In the genomic region with DNA sequence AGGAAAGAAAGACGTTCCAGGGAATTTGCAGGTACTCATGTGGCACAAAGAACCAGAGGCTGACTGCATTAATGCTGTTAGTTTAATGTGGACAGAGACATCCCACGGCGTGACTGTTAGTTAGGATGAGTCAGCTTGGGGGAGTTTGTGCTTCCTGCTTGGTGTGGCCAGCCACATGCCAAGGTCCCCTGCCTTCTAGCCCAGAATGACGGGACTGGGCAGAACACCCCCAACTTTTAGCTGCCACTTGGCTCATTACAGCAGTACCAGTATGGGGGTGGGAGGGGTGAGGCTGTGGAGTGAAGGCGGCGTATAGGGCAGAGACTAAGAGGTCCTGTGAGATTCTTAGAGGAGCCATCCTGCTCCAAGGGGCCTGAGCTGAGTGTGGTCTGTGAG, we compare ENCODE assay signal across 1 cellular context.
TF ChIP-seq lines count a peak whose summit lies in the region.

No MANE protein-coding gene starts in this region.

TF ChIP-seq in SK-N-SH, 30 proteins besides CTCF, POLR2A, EP300 and RAD21 (continued from another document):
- TF ChIP-seq, protein P1, sequence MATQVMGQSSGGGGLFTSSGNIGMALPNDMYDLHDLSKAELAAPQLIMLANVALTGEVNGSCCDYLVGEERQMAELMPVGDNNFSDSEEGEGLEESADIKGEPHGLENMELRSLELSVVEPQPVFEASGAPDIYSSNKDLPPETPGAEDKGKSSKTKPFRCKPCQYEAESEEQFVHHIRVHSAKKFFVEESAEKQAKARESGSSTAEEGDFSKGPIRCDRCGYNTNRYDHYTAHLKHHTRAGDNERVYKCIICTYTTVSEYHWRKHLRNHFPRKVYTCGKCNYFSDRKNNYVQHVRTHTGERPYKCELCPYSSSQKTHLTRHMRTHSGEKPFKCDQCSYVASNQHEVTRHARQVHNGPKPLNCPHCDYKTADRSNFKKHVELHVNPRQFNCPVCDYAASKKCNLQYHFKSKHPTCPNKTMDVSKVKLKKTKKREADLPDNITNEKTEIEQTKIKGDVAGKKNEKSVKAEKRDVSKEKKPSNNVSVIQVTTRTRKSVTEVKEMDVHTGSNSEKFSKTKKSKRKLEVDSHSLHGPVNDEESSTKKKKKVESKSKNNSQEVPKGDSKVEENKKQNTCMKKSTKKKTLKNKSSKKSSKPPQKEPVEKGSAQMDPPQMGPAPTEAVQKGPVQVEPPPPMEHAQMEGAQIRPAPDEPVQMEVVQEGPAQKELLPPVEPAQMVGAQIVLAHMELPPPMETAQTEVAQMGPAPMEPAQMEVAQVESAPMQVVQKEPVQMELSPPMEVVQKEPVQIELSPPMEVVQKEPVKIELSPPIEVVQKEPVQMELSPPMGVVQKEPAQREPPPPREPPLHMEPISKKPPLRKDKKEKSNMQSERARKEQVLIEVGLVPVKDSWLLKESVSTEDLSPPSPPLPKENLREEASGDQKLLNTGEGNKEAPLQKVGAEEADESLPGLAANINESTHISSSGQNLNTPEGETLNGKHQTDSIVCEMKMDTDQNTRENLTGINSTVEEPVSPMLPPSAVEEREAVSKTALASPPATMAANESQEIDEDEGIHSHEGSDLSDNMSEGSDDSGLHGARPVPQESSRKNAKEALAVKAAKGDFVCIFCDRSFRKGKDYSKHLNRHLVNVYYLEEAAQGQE (IDR thresholded peaks at IDR 0.05; ENCODE audit: low read depth, low read length): peak; percentile 67; the same call in 1 of the 2 replicates
- TF ChIP-seq TEAD4 (IDR thresholded peaks at IDR 0.05; ENCODE audit: borderline replicate concordance, insufficient read depth) (no peak), MEF2A (IDR thresholded peaks at IDR 0.05; ENCODE audit: borderline replicate concordance, low read depth) (no peak), FOSL2 (IDR thresholded peaks at IDR 0.05; ENCODE audit: borderline replicate concordance, low read depth) (peak; percentile 69; the same call in 1 of the 2 replicates), MXI1 (IDR thresholded peaks at IDR 0.05; ENCODE audit: low read depth, low read length) (no peak), NFIC (IDR thresholded peaks at IDR 0.05; ENCODE audit: borderline replicate concordance) (no peak), POLR2AphosphoS5 (IDR thresholded peaks at IDR 0.05; ENCODE audit: low read depth, low read length) (no peak), ELF1 (IDR thresholded peaks at IDR 0.05) (no peak), RFX5 (IDR thresholded peaks at IDR 0.05; ENCODE audit: low read length) (no peak), CHD2 (IDR thresholded peaks at IDR 0.05; ENCODE audit: low read length, partially characterized antibody) (no peak), GABPA (IDR thresholded peaks at IDR 0.05; ENCODE audit: low read depth) (no peak), SMC3 (IDR thresholded peaks at IDR 0.05; ENCODE audit: low read depth, low read length) (no peak), SIN3A (IDR thresholded peaks at IDR 0.05; ENCODE audit: borderline replicate concordance, low read depth, low read length) (no peak), YY1 (IDR thresholded peaks at IDR 0.05; ENCODE audit: low read depth) (no peak), GATA2 (CRISPR knock-in tag; IDR thresholded peaks at IDR 0.05) (no peak), JUND (IDR thresholded peaks at IDR 0.05) (peak; percentile 66; the same call in 1 of the 2 replicates), TAF1 (IDR thresholded peaks at IDR 0.05; ENCODE audit: borderline replicate concordance, low read depth, low read length) (no peak), FOXM1 (IDR thresholded peaks at IDR 0.05; ENCODE audit: low read depth) (no peak)
- TF ChIP-seq, protein P2, sequence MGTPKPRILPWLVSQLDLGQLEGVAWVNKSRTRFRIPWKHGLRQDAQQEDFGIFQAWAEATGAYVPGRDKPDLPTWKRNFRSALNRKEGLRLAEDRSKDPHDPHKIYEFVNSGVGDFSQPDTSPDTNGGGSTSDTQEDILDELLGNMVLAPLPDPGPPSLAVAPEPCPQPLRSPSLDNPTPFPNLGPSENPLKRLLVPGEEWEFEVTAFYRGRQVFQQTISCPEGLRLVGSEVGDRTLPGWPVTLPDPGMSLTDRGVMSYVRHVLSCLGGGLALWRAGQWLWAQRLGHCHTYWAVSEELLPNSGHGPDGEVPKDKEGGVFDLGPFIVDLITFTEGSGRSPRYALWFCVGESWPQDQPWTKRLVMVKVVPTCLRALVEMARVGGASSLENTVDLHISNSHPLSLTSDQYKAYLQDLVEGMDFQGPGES (IDR thresholded peaks at IDR 0.05; ENCODE audit: low read depth, low read length): no peak
- TF ChIP-seq, protein P3, sequence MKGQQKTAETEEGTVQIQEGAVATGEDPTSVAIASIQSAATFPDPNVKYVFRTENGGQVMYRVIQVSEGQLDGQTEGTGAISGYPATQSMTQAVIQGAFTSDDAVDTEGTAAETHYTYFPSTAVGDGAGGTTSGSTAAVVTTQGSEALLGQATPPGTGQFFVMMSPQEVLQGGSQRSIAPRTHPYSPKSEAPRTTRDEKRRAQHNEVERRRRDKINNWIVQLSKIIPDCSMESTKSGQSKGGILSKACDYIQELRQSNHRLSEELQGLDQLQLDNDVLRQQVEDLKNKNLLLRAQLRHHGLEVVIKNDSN (IDR thresholded peaks at IDR 0.05; ENCODE audit: borderline replicate concordance, low read depth): no peak
- TF ChIP-seq, protein P4, sequence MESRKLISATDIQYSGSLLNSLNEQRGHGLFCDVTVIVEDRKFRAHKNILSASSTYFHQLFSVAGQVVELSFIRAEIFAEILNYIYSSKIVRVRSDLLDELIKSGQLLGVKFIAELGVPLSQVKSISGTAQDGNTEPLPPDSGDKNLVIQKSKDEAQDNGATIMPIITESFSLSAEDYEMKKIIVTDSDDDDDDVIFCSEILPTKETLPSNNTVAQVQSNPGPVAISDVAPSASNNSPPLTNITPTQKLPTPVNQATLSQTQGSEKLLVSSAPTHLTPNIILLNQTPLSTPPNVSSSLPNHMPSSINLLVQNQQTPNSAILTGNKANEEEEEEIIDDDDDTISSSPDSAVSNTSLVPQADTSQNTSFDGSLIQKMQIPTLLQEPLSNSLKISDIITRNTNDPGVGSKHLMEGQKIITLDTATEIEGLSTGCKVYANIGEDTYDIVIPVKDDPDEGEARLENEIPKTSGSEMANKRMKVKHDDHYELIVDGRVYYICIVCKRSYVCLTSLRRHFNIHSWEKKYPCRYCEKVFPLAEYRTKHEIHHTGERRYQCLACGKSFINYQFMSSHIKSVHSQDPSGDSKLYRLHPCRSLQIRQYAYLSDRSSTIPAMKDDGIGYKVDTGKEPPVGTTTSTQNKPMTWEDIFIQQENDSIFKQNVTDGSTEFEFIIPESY (IDR thresholded peaks at IDR 0.05; ENCODE audit: borderline replicate concordance, low read depth): no peak
- TF ChIP-seq, protein P5, sequence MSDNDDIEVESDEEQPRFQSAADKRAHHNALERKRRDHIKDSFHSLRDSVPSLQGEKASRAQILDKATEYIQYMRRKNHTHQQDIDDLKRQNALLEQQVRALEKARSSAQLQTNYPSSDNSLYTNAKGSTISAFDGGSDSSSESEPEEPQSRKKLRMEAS (IDR thresholded peaks at IDR 0.05; ENCODE audit: low read depth): peak; percentile 86
- TF ChIP-seq, protein P6, sequence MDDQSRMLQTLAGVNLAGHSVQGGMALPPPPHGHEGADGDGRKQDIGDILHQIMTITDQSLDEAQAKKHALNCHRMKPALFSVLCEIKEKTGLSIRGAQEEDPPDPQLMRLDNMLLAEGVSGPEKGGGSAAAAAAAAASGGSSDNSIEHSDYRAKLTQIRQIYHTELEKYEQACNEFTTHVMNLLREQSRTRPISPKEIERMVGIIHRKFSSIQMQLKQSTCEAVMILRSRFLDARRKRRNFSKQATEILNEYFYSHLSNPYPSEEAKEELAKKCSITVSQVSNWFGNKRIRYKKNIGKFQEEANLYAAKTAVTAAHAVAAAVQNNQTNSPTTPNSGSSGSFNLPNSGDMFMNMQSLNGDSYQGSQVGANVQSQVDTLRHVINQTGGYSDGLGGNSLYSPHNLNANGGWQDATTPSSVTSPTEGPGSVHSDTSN (IDR thresholded peaks at IDR 0.05): 0 out of 2 replicates have a peak, but pooled peaks have one; percentile 28
- TF ChIP-seq, protein P7, sequence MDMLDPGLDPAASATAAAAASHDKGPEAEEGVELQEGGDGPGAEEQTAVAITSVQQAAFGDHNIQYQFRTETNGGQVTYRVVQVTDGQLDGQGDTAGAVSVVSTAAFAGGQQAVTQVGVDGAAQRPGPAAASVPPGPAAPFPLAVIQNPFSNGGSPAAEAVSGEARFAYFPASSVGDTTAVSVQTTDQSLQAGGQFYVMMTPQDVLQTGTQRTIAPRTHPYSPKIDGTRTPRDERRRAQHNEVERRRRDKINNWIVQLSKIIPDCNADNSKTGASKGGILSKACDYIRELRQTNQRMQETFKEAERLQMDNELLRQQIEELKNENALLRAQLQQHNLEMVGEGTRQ (IDR thresholded peaks at IDR 0.05; ENCODE audit: borderline replicate concordance, low read depth, low read length): no peak
